Comparison of ENCODE assay signal across 27 cellular contexts in the genomic region with DNA sequence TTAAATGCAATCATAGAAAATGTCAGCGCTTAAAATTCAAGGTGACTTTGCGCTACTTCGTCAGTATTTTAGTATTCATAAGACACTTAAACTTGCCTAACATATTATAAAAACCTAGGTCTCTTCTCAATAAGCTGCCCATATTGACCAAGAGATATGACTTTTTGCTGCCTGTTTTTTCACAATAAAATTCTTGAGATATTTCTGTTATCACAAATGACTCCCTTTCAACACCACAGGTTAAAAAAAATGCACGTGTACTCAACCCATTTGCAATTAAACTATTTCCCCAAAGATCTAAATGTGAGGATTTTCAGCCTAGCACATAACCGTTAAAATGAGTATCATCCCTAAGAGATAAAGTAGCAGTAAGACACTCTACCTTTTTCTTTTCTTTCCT.
"Had no signal": no experiment of that assay in that cellular context is flagged by ENCODE, and none has a peak within 500 bp of the region (broad histone marks: within the 10 kb centered on the region; RNA-seq: fewer than 3 reads in every experiment).

No MANE protein-coding gene starts in this region.

- ATAC-seq: activated CD8-positive, alpha-beta T cell treated with anti-CD3 and anti-CD28 coated beads for 36 hours; activated T-cell treated with anti-CD3 and anti-CD28 coated beads, Interleukin-2, amount 50 U/mL, for 4 hours; activated T-helper 17 cell treated with anti-CD3 and anti-CD28 coated beads, Interleukin-2, amount 50 U/mL, for 72 hours; left cardiac atrium; left ventricle myocardium superior; pancreas; stimulated activated naive CD8-positive, alpha-beta T cell treated with anti-CD3 and anti-CD28 coated beads, Interleukin-15, Interleukin-2, amounts not matched to agents 100 U/mL and 50 U/mL, for 24 hours had no signal

- H3K4me3 ChIP-seq: breast epithelium, pancreas, prostate gland, sigmoid colon, testis had no signal

- H3K27ac ChIP-seq: breast epithelium, pancreas, prostate gland, sigmoid colon, testis had no signal

- H3K9me3 ChIP-seq: breast epithelium, neutrophil, pancreas, prostate gland, sigmoid colon, testis had no signal

- DNase-seq: activated B cell treated with CpG ODN at 0.5 μM for 24 hours; activated CD4-positive, alpha-beta T cell treated with anti-CD3 and anti-CD28 coated beads, Interleukin-2, amount 50 U/mL, for 1 hour; activated CD8-positive, alpha-beta T cell treated with anti-CD3 and anti-CD28 coated beads for 36 hours; activated gamma-delta T cell treated with Interleukin-2 at 50 U/mL for 16 hours; activated naive CD4-positive, alpha-beta T cell treated with anti-CD3 and anti-CD28 coated beads, Interleukin-2, amount 50 U/mL, for 16 hours; activated T-cell treated with anti-CD3 and anti-CD28 coated beads, Interleukin-2, amount 50 U/mL, for 4 hours; amniotic stem cell; central memory CD4-positive, alpha-beta T cell; effector CD8-positive, alpha-beta T cell; glutamatergic neuron; hippocampal formation; left cardiac atrium; left ventricle myocardium superior; naive B cell; nephron progenitor cell; pancreas; retina; sigmoid colon; small intestine; stimulated activated CD4-positive, alpha-beta T cell treated with anti-CD3 and anti-CD28 coated beads, Interleukin-2, amount 100 ng/mL, for 48 hours; stimulated activated naive CD8-positive, alpha-beta T cell treated with anti-CD3 and anti-CD28 coated beads, Interleukin-15, Interleukin-2, amounts not matched to agents 100 U/mL and 50 U/mL, for 24 hours; testis had no signal

- H3K27ac Mint-ChIP-seq: activated B cell treated with CpG ODN at 0.5 μM for 24 hours; activated CD8-positive, alpha-beta T cell treated with anti-CD3 and anti-CD28 coated beads for 36 hours; naive B cell; nephron progenitor cell; T-helper 2 cell treated with Interferon-gamma antibody and Interleukin-4, amounts not matched to agents 5 μg/mL and 100 μg/mL, for 36 hours had no signal

- H3K27me3 ChIP-seq: breast epithelium, neutrophil, pancreas, sigmoid colon, testis had no signal

- H3K36me3 Mint-ChIP-seq: naive B cell had no signal

- H3K4me1 Mint-ChIP-seq: naive B cell had no signal

- H3K4me3 Mint-ChIP-seq: activated B cell treated with CpG ODN at 0.5 μM for 24 hours; activated CD8-positive, alpha-beta T cell treated with anti-CD3 and anti-CD28 coated beads for 36 hours; activated T-cell treated with anti-CD3 and anti-CD28 coated beads, Interleukin-2, amount 50 U/mL, for 4 hours; activated T-helper 17 cell treated with anti-CD3 and anti-CD28 coated beads, Interleukin-2, amount 50 U/mL, for 72 hours; naive B cell; nephron progenitor cell; T-helper 2 cell treated with Interferon-gamma antibody and Interleukin-4, amounts not matched to agents 5 μg/mL and 100 μg/mL, for 36 hours had no signal

- H3K27me3 Mint-ChIP-seq: activated B cell treated with CpG ODN at 0.5 μM for 24 hours; activated CD8-positive, alpha-beta T cell treated with anti-CD3 and anti-CD28 coated beads for 36 hours; activated T-helper 17 cell treated with anti-CD3 and anti-CD28 coated beads, Interleukin-2, amount 50 U/mL, for 72 hours had no signal

- H3K9me3 Mint-ChIP-seq: activated B cell treated with CpG ODN at 0.5 μM for 24 hours; activated CD8-positive, alpha-beta T cell treated with anti-CD3 and anti-CD28 coated beads for 36 hours; activated T-cell treated with anti-CD3 and anti-CD28 coated beads, Interleukin-2, amount 50 U/mL, for 4 hours; activated T-helper 17 cell treated with anti-CD3 and anti-CD28 coated beads, Interleukin-2, amount 50 U/mL, for 72 hours; naive B cell; nephron progenitor cell; T-helper 2 cell treated with Interferon-gamma antibody and Interleukin-4, amounts not matched to agents 5 μg/mL and 100 μg/mL, for 36 hours had no signal

- H3K36me3 ChIP-seq: breast epithelium, pancreas, prostate gland, sigmoid colon had no signal
